Comparison of ENCODE assay signal across 14 cellular contexts in genomic region chr18:74013955-74014354, GRCh38.
DNase-seq lines count a peak whose midpoint lies in the region; ATAC-seq, FAIRE-seq and TF ChIP-seq lines count a peak whose summit lies in the region.
"Had no signal": no experiment of that assay in that cellular context is flagged by ENCODE, and none has a peak within 500 bp of the region (broad histone marks: within the 10 kb centered on the region; RNA-seq: fewer than 3 reads in every experiment).

No MANE protein-coding gene starts in this region.

- H3K36me3 ChIP-seq in GM12878 (ENCODE audit: control insufficient read depth in 2 of 2, insufficient read depth in 2 of 2, low read length in 1 of 2): no peaks in the 10 kb centered on the region
- no peaks in the 10 kb centered on the region for H3K36me3 ChIP-seq in right lobe of liver
- H3K36me3 ChIP-seq: thyroid gland had no signal

- POLR2A ChIA-PET in GM12878 (lab: Charles Lee): no interaction called here
- POLR2A ChIA-PET in activated CD4-positive, alpha-beta memory T cell treated with anti-CD3 and anti-CD28 coated beads for 36 hours (lab: Charles Lee): no interaction called here

- no peak overlapping the region for H3K4me2 ChIP-seq in GM12878 (ENCODE audit: control insufficient read depth, insufficient read depth)

- H2AFZ ChIP-seq in GM12878 (ENCODE audit: control insufficient read depth, low read depth, low read length): no peak overlapping the region

- H3K27ac ChIP-seq in GM12878 (ENCODE audit: control insufficient read depth, insufficient read depth): no peak overlapping the region
- no peak overlapping the region for H3K27ac ChIP-seq in right lobe of liver
- H3K27ac ChIP-seq: thyroid gland had no signal

- H3K27me3 ChIP-seq in GM12878 (replicated peaks in 1 of 2; ENCODE audit: control insufficient read depth in 2 of 2, insufficient read depth in 2 of 2, low read length in 1 of 2) (no peaks in the 10 kb centered on the region), right lobe of liver (no peaks in the 10 kb centered on the region)
- H3K27me3 ChIP-seq: thyroid gland had no signal

- H3K4me3 Mint-ChIP-seq in activated CD4-positive, alpha-beta memory T cell treated with anti-CD3 and anti-CD28 coated beads for 36 hours: no peak overlapping the region
- H3K4me3 Mint-ChIP-seq: H9, nephron had no signal

- SMC1A ChIA-PET in GM12878 (lab: Charles Lee; ENCODE audit: uncharacterized antibody, unreplicated experiment): no interaction called here

- H3K27ac Mint-ChIP-seq in activated CD4-positive, alpha-beta memory T cell treated with anti-CD3 and anti-CD28 coated beads for 36 hours: no peak overlapping the region
- H3K27ac Mint-ChIP-seq: H9, nephron had no signal

- no peak for TF ChIP-seq RAD21 in GM12878 (IDR thresholded peaks at IDR 0.05; ENCODE audit: insufficient read depth, low read depth, low read length)

- 11% methylated on average over 5 of the region's 5 CpGs for WGBS in GM12878 (ENCODE audit: insufficient coverage, insufficient replicate concordance, low lambda C conversion rate, missing lambda C conversion rate)
- 28% methylated on average over 5 of the region's 5 CpGs for WGBS in right lobe of liver (ENCODE audit: insufficient coverage, low coverage, low lambda C conversion rate, missing lambda C conversion rate)

- TF ChIP-seq EP300 in GM12878 (IDR thresholded peaks at IDR 0.05; ENCODE audit: borderline replicate concordance in 1 of 2, control insufficient read depth in 1 of 2, low read depth in 2 of 2, low read length in 2 of 2): no peak

- in situ Hi-C loops in GM12878 (cut with MboI): no loop called here

- no TSS peak for BruUV-seq in GM12878 (replicated peaks; lab: Mats Ljungman, UMichigan)

- no peak for FAIRE-seq in GM12878 (lab: Jason Lieb, UNC)

- no peaks in the 10 kb centered on the region for H3K4me1 Mint-ChIP-seq in activated CD4-positive, alpha-beta memory T cell treated with anti-CD3 and anti-CD28 coated beads for 36 hours (ENCODE audit: low read depth)
- H3K4me1 Mint-ChIP-seq: H9, nephron had no signal

- H3K9me3 ChIP-seq in GM12878 (replicated peaks; ENCODE audit: control insufficient read depth, insufficient read depth, low read length) (no peaks in the 10 kb centered on the region; the same call in 2 of the 3 replicates), right lobe of liver (no peaks in the 10 kb centered on the region)
- H3K9me3 ChIP-seq: thyroid gland had no signal

- TF ChIP-seq CTCF in GM12878 (IDR thresholded peaks at IDR 0.05 in 2 of 3, conservative IDR thresholded peaks at IDR 0.05 in 1 of 3; ENCODE audit: control insufficient read depth in 2 of 3, extremely low read depth in 1 of 3, insufficient read depth in 1 of 3, low read depth in 3 of 3, low read length in 3 of 3): no peak
- TF ChIP-seq CTCF in right lobe of liver (IDR thresholded peaks at IDR 0.05): no peak

- ATAC-seq in GM12878 (peak; percentile 66), right lobe of liver (no peak)
- ATAC-seq: Panc1 had no signal

- H4K20me1 ChIP-seq in GM12878 (ENCODE audit: control insufficient read depth, insufficient read depth): no peaks in the 10 kb centered on the region

- DNase-seq in Daoy (ENCODE audit: low read depth) (peak; percentile 39), HT1080 (ENCODE audit: low read depth) (peak; percentile 55), GM12878 (ENCODE audit: low read depth, low spot score) (no peak), non-pigmented ciliary epithelial cell (ENCODE audit: low read depth) (peak; percentile 88), right lobe of liver (no peak), GM19238 (ENCODE audit: insufficient read length, low spot score) (no peak)
- DNase-seq in activated CD4-positive, alpha-beta memory T cell treated with anti-CD3 and anti-CD28 coated beads for 36 hours: no peak
- no peak for DNase-seq in stimulated activated CD4-positive, alpha-beta T cell treated with anti-CD3 and anti-CD28 coated beads, Interleukin-12 subunit alpha, Interleukin-12 subunit beta, amount 100 ng/mL, for 4 hours
- DNase-seq: DMS 273 treated with DMSO at 0.1 percent for 48 hours; effector memory CD4-positive, alpha-beta T cell; H9; thyroid gland had no signal

- no peaks in the 10 kb centered on the region for H3K9me3 Mint-ChIP-seq in activated CD4-positive, alpha-beta memory T cell treated with anti-CD3 and anti-CD28 coated beads for 36 hours
- H3K9me3 Mint-ChIP-seq: nephron had no signal

- no peak overlapping the region for H3K4me3 ChIP-seq in GM12878
- no peak overlapping the region for H3K4me3 ChIP-seq in right lobe of liver
- H3K4me3 ChIP-seq: thyroid gland had no signal

- intact Hi-C loops in GM12878 (cut with micrococcal nuclease; ENCODE audit: unreplicated experiment): no loop called here
- intact Hi-C loops in right lobe of liver (cut with DNase I): loop anchor here in 1 of 2 donors (10.0 kb wide), 1 partner anchor 81 kb away; no protein-coding TSS in a partner anchor
- intact Hi-C loops in activated CD4-positive, alpha-beta memory T cell treated with anti-CD3 and anti-CD28 coated beads for 36 hours (cut with micrococcal nuclease): no loop called here

- H3K79me2 ChIP-seq in GM12878 (ENCODE audit: control insufficient read depth, insufficient read depth, low read length): no peaks in the 10 kb centered on the region

- H3K36me3 Mint-ChIP-seq in activated CD4-positive, alpha-beta memory T cell treated with anti-CD3 and anti-CD28 coated beads for 36 hours: no peaks in the 10 kb centered on the region

- CTCF ChIA-PET in GM12878 (lab: Yijun Ruan, JAX): no interaction called here
- CTCF ChIA-PET in activated CD4-positive, alpha-beta memory T cell treated with anti-CD3 and anti-CD28 coated beads for 36 hours (lab: Charles Lee): no interaction called here

- RAD21 ChIA-PET in GM12878 (lab: Charles Lee; ENCODE audit: unreplicated experiment): no interaction called here

- TF ChIP-seq POLR2A in GM12878 (IDR thresholded peaks at IDR 0.05; ENCODE audit: low read depth, low read length) (no peak), right lobe of liver (IDR thresholded peaks at IDR 0.05) (no peak)

- no peak overlapping the region for H3K9ac ChIP-seq in GM12878 (ENCODE audit: control insufficient read depth, insufficient read depth, low read length)

- H3K27me3 Mint-ChIP-seq in activated CD4-positive, alpha-beta memory T cell treated with anti-CD3 and anti-CD28 coated beads for 36 hours: peaks cover 4% of the 10 kb centered on the region

- no peaks in the 10 kb centered on the region for H3K4me1 ChIP-seq in GM12878 (ENCODE audit: control insufficient read depth, insufficient read depth, low read length)
- no peaks in the 10 kb centered on the region for H3K4me1 ChIP-seq in right lobe of liver
- H3K4me1 ChIP-seq: thyroid gland had no signal

TF ChIP-seq in GM12878, 131 proteins besides CTCF, POLR2A, EP300 and RAD21 (continues in another document):
- TF ChIP-seq CBX5 (IDR thresholded peaks at IDR 0.05; ENCODE audit: low read depth) (no peak), SP1 (IDR thresholded peaks at IDR 0.05; ENCODE audit: low read depth, low read length) (no peak), TCF3 (IDR thresholded peaks at IDR 0.05; ENCODE audit: borderline replicate concordance, insufficient read depth, low read depth, low read length) (no peak), JUNB (IDR thresholded peaks at IDR 0.05) (peak; percentile 78), SMARCA5 (IDR thresholded peaks at IDR 0.05) (no peak), IRF4 (IDR thresholded peaks at IDR 0.05; ENCODE audit: low read depth, low read length) (peak; percentile 70; the same call in 1 of the 2 replicates), ZNF24 (IDR thresholded peaks at IDR 0.05) (no peak), ZBTB33 (IDR thresholded peaks at IDR 0.05) (no peak), RUNX3 (IDR thresholded peaks at IDR 0.05; ENCODE audit: low read length) (peak; percentile 90), ASH2L (IDR thresholded peaks at IDR 0.05; ENCODE audit: borderline replicate concordance, low read depth) (no peak), FOXK2 (IDR thresholded peaks at IDR 0.05) (no peak), NR2F1 (conservative IDR thresholded peaks at IDR 0.05) (no peak), USF1 (IDR thresholded peaks at IDR 0.05; ENCODE audit: borderline replicate concordance, extremely low read length, insufficient read depth, low read depth, low read length) (no peak), TCF7 (IDR thresholded peaks at IDR 0.05; ENCODE audit: borderline replicate concordance) (peak; percentile 97)

Comparison
In these comparisons a context has a peak if more than half of its experiments do, and no peak if none do; other contexts are left out.
1. DNase-seq: peak in Daoy (single experiment), HT1080 (single experiment) and non-pigmented ciliary epithelial cell (single experiment); none in GM12878 (single experiment), right lobe of liver (0 of 3), GM19238 (single experiment), activated CD4-positive, alpha-beta memory T cell treated with anti-CD3 and anti-CD28 coated beads for 36 hours (single experiment) and stimulated activated CD4-positive, alpha-beta T cell treated with anti-CD3 and anti-CD28 coated beads, Interleukin-12 subunit alpha, Interleukin-12 subunit beta, amount 100 ng/mL, for 4 hours (single experiment).